6 cellular contexts compared by ENCODE assay signal in genomic region chr2:231910161-231910560, GRCh38. TPM values are rescaled to one million over a fixed set of nuclear protein-coding genes. Genes with fewer than 3 reads are reported as not detected.
"Had no signal": no experiment of that assay in that cellular context is flagged by ENCODE, and none has a peak within 500 bp of the region (broad histone marks: within the 10 kb centered on the region; RNA-seq: fewer than 3 reads in every experiment).

No MANE protein-coding gene starts in this region.

RNA-seq across cellular contexts. Expression of gene NPPC, which starts 16.0 kb away (rescaled TPM):
- total RNA-seq: dermis microvascular lymphatic vessel endothelial cell, mononuclear cell, osteoblast, testis had no signal
- polyA plus RNA-seq: liver, lung had no signal
